ENCODE assay signal across 22 cellular contexts in genomic region chr1:2783069-2783434, GRCh38. TPM values are rescaled to one million over a fixed set of nuclear protein-coding genes. Genes with fewer than 3 reads are reported as not detected.
DNase-seq lines count a peak whose midpoint lies in the region; ATAC-seq and TF ChIP-seq lines count a peak whose summit lies in the region.
"Had no signal": no experiment of that assay in that cellular context is flagged by ENCODE, and none has a peak within 500 bp of the region (broad histone marks: within the 10 kb centered on the region; RNA-seq: fewer than 3 reads in every experiment).

No MANE protein-coding gene starts in this region.

- H3K4me1 ChIP-seq in spleen: peaks cover 0 to 7% (median 0%) of the 10 kb centered on the region in 6 donors
- H3K4me1 ChIP-seq: SJCRH30 had no signal

- 79 to 88% (median 88%) methylated on average over 5 of the region's 5 CpGs for whole genome bisulfite sequencing in spleen, 5 donors

- CTCF ChIA-PET in MCF 10A (lab: Yijun Ruan, JAX): no interaction called here

- no peaks in the 10 kb centered on the region for H3K4me1 Mint-ChIP-seq in activated T-cell treated with anti-CD3 and anti-CD28 coated beads, Interleukin-2, amount 50 U/mL, for 72 hours (ENCODE audit: low read depth)
- H3K4me1 Mint-ChIP-seq in MCF 10A (ENCODE audit: insufficient read depth, unreplicated experiment): no peaks in the 10 kb centered on the region

- peaks cover 9 to 10% of the 10 kb centered on the region in 2 donors for H3K9me3 Mint-ChIP-seq in activated T-cell treated with anti-CD3 and anti-CD28 coated beads, Interleukin-2, amount 50 U/mL, for 72 hours
- H3K9me3 Mint-ChIP-seq in MCF 10A (ENCODE audit: unreplicated experiment): peaks cover 37% of the 10 kb centered on the region

- peak; percentile 1 for DNase-seq in activated T-cell treated with anti-CD3 and anti-CD28 coated beads, Interleukin-2, amount 50 U/mL, for 1 hour
- no peak for DNase-seq in activated T-cell treated with anti-CD3 and anti-CD28 coated beads, Interleukin-2, amount 50 U/mL, for 72 hours
- DNase-seq in GM13976 (ENCODE audit: low spot score) (peak; percentile 18), mesenteric fat pad (ENCODE audit: low spot score) (peak; percentile 72), spleen (peak; percentile 54), MCF 10A (ENCODE audit: unreplicated experiment) (no peak)
- DNase-seq: AML-193, C1 segment of cervical spinal cord, Calu3, IMR-90, MV-4-11, NCI-H1694, NCI-H2081, NCI-H2171, NCI-H345, NCI-H524 treated with DMSO at 0.1 percent for 48 hours, SJCRH30 had no signal

- H3K36me3 ChIP-seq in spleen: no peaks in the 10 kb centered on the region
- H3K36me3 ChIP-seq: SJCRH30 had no signal

- H3K4me3 Mint-ChIP-seq in activated T-cell treated with anti-CD3 and anti-CD28 coated beads, Interleukin-2, amount 50 U/mL, for 72 hours: no peak overlapping the region
- no peak overlapping the region for H3K4me3 Mint-ChIP-seq in MCF 10A (ENCODE audit: unreplicated experiment)
- H3K4me3 Mint-ChIP-seq: CD8-positive, alpha-beta memory T cell had no signal

- TF ChIP-seq POLR2A in spleen (IDR thresholded peaks at IDR 0.05): no peak

- no TSS peak for BruUV-seq in MCF 10A (replicated peaks; lab: Mats Ljungman, UMichigan)

- in situ Hi-C loops in GM13976 (cut with MboI; ENCODE audit: low sequenced_read_pairs, unreplicated experiment): no loop called here

- POLR2A ChIA-PET in MCF 10A (lab: Yijun Ruan, JAX): no interaction called here

- no peak for ATAC-seq in activated T-cell treated with anti-CD3 and anti-CD28 coated beads, Interleukin-2, amount 50 U/mL, for 72 hours (replicated peaks in 1 of 2)
- ATAC-seq in GM21381 (IDR thresholded peaks at IDR 0.05; ENCODE audit: unreplicated experiment): no peak

- no peak overlapping the region for H3K27ac ChIP-seq in spleen
- H3K27ac ChIP-seq: KMS-11, SJCRH30 had no signal

- H3K4me3 ChIP-seq in spleen: no peak overlapping the region
- H3K4me3 ChIP-seq: SJCRH30 had no signal

- peaks cover 0 to 56% (median 20%) of the 10 kb centered on the region in 7 donors for H3K27me3 ChIP-seq in spleen (replicated peaks in 1 of 7)

- no peak for TF ChIP-seq CTCF in GM13976 (IDR thresholded peaks at IDR 0.05; ENCODE audit: borderline replicate concordance, control extremely low read depth, extremely low read depth, insufficient read depth, missing control alignments)
- no peak for TF ChIP-seq CTCF in spleen (IDR thresholded peaks at IDR 0.05 in 8 of 11, conservative IDR thresholded peaks at IDR 0.05 in 3 of 11)
- no peak for TF ChIP-seq CTCF in MCF 10A (IDR thresholded peaks at IDR 0.05; ENCODE audit: unreplicated experiment)

- intact Hi-C loops in spleen (cut with DNase I; ENCODE audit: low total_unique reads): no loop called here
- intact Hi-C loops in MCF 10A (cut with micrococcal nuclease): no loop called here

- H3K9me3 ChIP-seq in spleen: peaks cover 2 to 39% (median 31%) of the 10 kb centered on the region in 8 donors

- H3K36me3 Mint-ChIP-seq in activated T-cell treated with anti-CD3 and anti-CD28 coated beads, Interleukin-2, amount 50 U/mL, for 72 hours (ENCODE audit: insufficient read depth in 2 of 2): peaks cover 4 to 12% of the 10 kb centered on the region in 2 donors
- H3K36me3 Mint-ChIP-seq in MCF 10A (ENCODE audit: insufficient read depth, unreplicated experiment): peaks cover 5% of the 10 kb centered on the region

- H3K27me3 Mint-ChIP-seq in activated T-cell treated with anti-CD3 and anti-CD28 coated beads, Interleukin-2, amount 50 U/mL, for 72 hours (ENCODE audit: low read depth): peaks cover 38% of the 10 kb centered on the region
- H3K27me3 Mint-ChIP-seq in MCF 10A (ENCODE audit: insufficient read depth, unreplicated experiment): no peaks in the 10 kb centered on the region

- no peak overlapping the region for H3K27ac Mint-ChIP-seq in activated T-cell treated with anti-CD3 and anti-CD28 coated beads, Interleukin-2, amount 50 U/mL, for 72 hours
- H3K27ac Mint-ChIP-seq in MCF 10A (ENCODE audit: low read depth, unreplicated experiment): no peak overlapping the region
- H3K27ac Mint-ChIP-seq: CD8-positive, alpha-beta memory T cell had no signal

RNA-seq across cellular contexts. Expression of gene TTC34, which starts 18.4 kb away (rescaled TPM):
- under 1 TPM; 0.43 to 0.88 TPM for total RNA-seq in activated T-cell treated with anti-CD3 and anti-CD28 coated beads, Interleukin-2, amount 50 U/mL, for 72 hours
- 0.35 TPM for total RNA-seq in mesenteric fat pad
- 1 to 10 TPM in 6 of 7 donors, under 1 TPM in 1; 0.64 to 2.8 (median 1.8) TPM for total RNA-seq in spleen
- under 1 TPM; 0.09 to 0.51 (median 0.13) TPM for polyA plus RNA-seq in spleen
- total RNA-seq in MCF 10A (2022): 0.47 and 0.86 TPM in 2 replicates
- total RNA-seq: A172, Daoy had no signal

Comparison
In these comparisons a context has a peak if more than half of its experiments do, and no peak if none do; other contexts are left out.
1. DNase-seq: peak in activated T-cell treated with anti-CD3 and anti-CD28 coated beads, Interleukin-2, amount 50 U/mL, for 1 hour (single experiment), GM13976 (single experiment), mesenteric fat pad (single experiment) and spleen (single experiment); none in activated T-cell treated with anti-CD3 and anti-CD28 coated beads, Interleukin-2, amount 50 U/mL, for 72 hours (0 of 2) and MCF 10A (single experiment).